Comparison of ENCODE assay signal across 11 cellular contexts in the genomic region with DNA sequence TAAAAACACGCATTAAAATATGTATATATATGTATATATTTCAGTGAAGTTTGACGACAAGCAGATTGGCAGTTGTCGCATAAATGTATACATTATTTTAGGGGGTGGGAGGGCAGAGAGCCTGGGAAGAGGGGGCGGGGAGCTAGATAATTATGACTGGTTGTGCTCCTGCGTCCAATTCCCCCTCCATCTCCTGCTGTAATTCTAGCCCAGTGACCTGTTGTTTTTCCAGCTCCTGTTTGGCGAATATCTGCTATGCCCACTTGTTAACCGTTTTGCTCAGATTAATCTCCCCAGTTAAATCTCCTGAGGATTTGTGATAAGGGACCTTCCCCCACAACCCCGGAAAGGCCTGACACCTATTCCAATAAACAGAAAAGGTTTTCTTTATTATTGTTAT. TPM values are rescaled to one million over a fixed set of nuclear protein-coding genes. Genes with fewer than 3 reads are reported as not detected.
A peak's percentile ranks its signal among the peaks of the same experiment; 100 is the strongest.
DNase-seq lines count a peak whose midpoint lies in the region; ATAC-seq and TF ChIP-seq lines count a peak whose summit lies in the region.
"Had no signal": no experiment of that assay in that cellular context is flagged by ENCODE, and none has a peak within 500 bp of the region (broad histone marks: within the 10 kb centered on the region; RNA-seq: fewer than 3 reads in every experiment).

No MANE protein-coding gene starts in this region.

- peak overlapping the region; percentile 67 for H3K4me3 Mint-ChIP-seq in endothelial cell (ENCODE audit: unreplicated experiment)
- H3K4me3 Mint-ChIP-seq: dendritic cell treated with granulocyte-macrophage colony-stimulating factor and Interleukin-4, amounts not matched to agents 40 ng/mL and 50 ng/mL, for 4 days had no signal

- peak; percentile 55 for DNase-seq in DMS 273 (lab: John Stamatoyannopoulos, UW; ENCODE audit: unreplicated experiment)
- DNase-seq in DMS 273 treated with DMSO at 0.1 percent for 48 hours (lab: John Stamatoyannopoulos, UW) = no peak
- DNase-seq in NCI-H524 (lab: John Stamatoyannopoulos, UW) = peak; percentile 55 to 76
- no peak for DNase-seq in endothelial cell (ENCODE audit: low spot score)
- no peak for DNase-seq in retinal pigment epithelial cell (ENCODE audit: low read depth)
- no peak for DNase-seq in mesenteric fat pad (ENCODE audit: low spot score)
- DNase-seq in activated T-cell treated with anti-CD3 and anti-CD28 coated beads, Interleukin-2, amount 50 U/mL, for 1 hour = no peak
- DNase-seq: activated effector memory CD4-positive, alpha-beta T cell treated with Interleukin-2 at 50 U/mL for 16 hours had no signal

- no peaks in the 10 kb centered on the region for H3K9me3 Mint-ChIP-seq in endothelial cell (ENCODE audit: unreplicated experiment)
- H3K9me3 Mint-ChIP-seq: dendritic cell treated with granulocyte-macrophage colony-stimulating factor and Interleukin-4, amounts not matched to agents 40 ng/mL and 50 ng/mL, for 4 days had no signal

- H3K36me3 Mint-ChIP-seq in endothelial cell (ENCODE audit: low read depth, unreplicated experiment) = no peaks in the 10 kb centered on the region

- H3K27ac Mint-ChIP-seq in endothelial cell (ENCODE audit: unreplicated experiment) = no peak overlapping the region
- H3K27ac Mint-ChIP-seq: dendritic cell treated with granulocyte-macrophage colony-stimulating factor and Interleukin-4, amounts not matched to agents 40 ng/mL and 50 ng/mL, for 4 days had no signal

- no peak for ATAC-seq in HG02970 (IDR thresholded peaks at IDR 0.05; ENCODE audit: low FRiP score, unreplicated experiment)

- TF ChIP-seq CTCF in endothelial cell (IDR thresholded peaks at IDR 0.05; ENCODE audit: unreplicated experiment) (no peak), retinal pigment epithelial cell (conservative IDR thresholded peaks at IDR 0.05; ENCODE audit: low read depth, low read length) (no peak)

- H3K4me3 ChIP-seq in retinal pigment epithelial cell (ENCODE audit: low read length) = peak overlapping the region; percentile 65

- H3K27me3 Mint-ChIP-seq in endothelial cell (ENCODE audit: unreplicated experiment) = no peaks in the 10 kb centered on the region

- no peaks in the 10 kb centered on the region for H3K4me1 Mint-ChIP-seq in endothelial cell (ENCODE audit: unreplicated experiment)

RNA-seq across cellular contexts. Expression of gene UNC80, which starts 0.7 kb away (rescaled TPM):
- total RNA-seq in endothelial cell (ENCODE audit: unreplicated experiment) (0.05 TPM), mesenteric fat pad (not detected)
- total RNA-seq: HT-29 had no signal

Comparison
In these comparisons a context has a peak if more than half of its experiments do, and no peak if none do; other contexts are left out.
1. DNase-seq: peak in DMS 273 (single experiment) and NCI-H524 (2 of 2); none in DMS 273 treated with DMSO at 0.1 percent for 48 hours (single experiment), endothelial cell (single experiment), retinal pigment epithelial cell (single experiment), mesenteric fat pad (single experiment) and activated T-cell treated with anti-CD3 and anti-CD28 coated beads, Interleukin-2, amount 50 U/mL, for 1 hour (single experiment).